ENCODE assay signal across 8 cellular contexts in the genomic region with DNA sequence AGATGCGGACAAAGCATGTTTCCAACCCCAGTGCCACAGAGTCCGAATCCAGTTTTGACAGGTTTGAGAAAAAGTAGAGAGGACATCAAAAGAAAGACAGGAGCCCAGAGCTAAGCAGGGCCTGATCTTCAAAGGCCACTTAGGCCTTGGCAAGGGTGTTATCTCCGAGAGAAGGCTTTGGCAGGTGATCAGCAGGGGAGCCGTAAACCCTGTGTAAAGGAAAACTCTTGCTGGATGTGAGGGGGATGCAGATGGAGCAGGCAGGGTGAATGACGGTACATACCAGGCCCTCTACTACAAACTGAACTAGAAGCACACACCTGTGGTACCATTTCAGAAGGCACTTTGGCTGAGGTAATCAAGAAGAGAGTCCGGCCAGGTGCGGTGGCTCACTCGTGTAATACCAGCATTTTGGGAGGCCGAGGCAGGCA. TPM values are rescaled to one million over a fixed set of nuclear protein-coding genes. Genes with fewer than 3 reads are reported as not detected.
DNase-seq lines count a peak whose midpoint lies in the region; ATAC-seq and TF ChIP-seq lines count a peak whose summit lies in the region.

No MANE protein-coding gene starts in this region.

- H3K27ac ChIP-seq in AG04450 (ENCODE audit: low read depth, low read length), result peak overlapping the region; percentile 94
- H3K27ac ChIP-seq in HUES6 (ENCODE audit: low read depth, low read length), result peak overlapping the region; percentile 98; the same call in 1 of the 2 replicates
- H3K27ac ChIP-seq in body of pancreas, result peak overlapping the region in 3 of 4 donors; percentile 98 to 99 (median 99)
- peak overlapping the region; percentile 97 for H3K27ac ChIP-seq in muscle layer of colon (ENCODE audit: low read depth, low read length)

- intact Hi-C loops in body of pancreas (cut with DNase I), result no loop called here

- DNase-seq in AG04450 (ENCODE audit: low read depth, low spot score) (no peak), body of pancreas (peak in 1 of 4 donors; percentile 44), ecto neural progenitor cell (ENCODE audit: low spot score) (no peak), SKM-1 treated with dmso at 0.1 percent for 144 hours (lab: John Stamatoyannopoulos, UW; ENCODE audit: unreplicated experiment) (no peak)

- peak overlapping the region; percentile 66 for H3K4me3 ChIP-seq in AG04450 (ENCODE audit: low read depth, low read length)
- H3K4me3 ChIP-seq in HUES6 (ENCODE audit: low read depth, low read length), result peak overlapping the region; percentile 90
- no peak overlapping the region for H3K4me3 ChIP-seq in body of pancreas
- peak overlapping the region in 1 of 2 donors; percentile 63 for H3K4me3 ChIP-seq in muscle layer of colon (ENCODE audit: low read depth in 1 of 2, low read length in 2 of 2)

- ATAC-seq in body of pancreas (no peak), GM21737 (IDR thresholded peaks at IDR 0.05; ENCODE audit: unreplicated experiment) (no peak), GM18511 (IDR thresholded peaks at IDR 0.05; ENCODE audit: unreplicated experiment) (no peak)

- 61 to 63% methylated on average over 9 of the region's 9 CpGs for WGBS in body of pancreas, 2 donors

- H3K36me3 ChIP-seq in HUES6 (ENCODE audit: control insufficient read depth, insufficient read depth, low read length) (peaks cover 28% of the 10 kb centered on the region), body of pancreas (replicated peaks in 1 of 2; ENCODE audit: insufficient read depth in 1 of 2, low read depth in 2 of 2) (peaks cover 0 to 10% of the 10 kb centered on the region in 2 donors), muscle layer of colon (ENCODE audit: insufficient read depth, low read length) (peaks cover 21% of the 10 kb centered on the region)

- TF ChIP-seq POLR2A in body of pancreas (IDR thresholded peaks at IDR 0.05), result no peak

- TF ChIP-seq CTCF in AG04450 (IDR thresholded peaks at IDR 0.05; ENCODE audit: low read depth, low read length) (no peak), body of pancreas (IDR thresholded peaks at IDR 0.05) (no peak)

- H3K27me3 ChIP-seq in AG04450 (ENCODE audit: control insufficient read depth, insufficient read depth, low read length), result no peaks in the 10 kb centered on the region
- no peaks in the 10 kb centered on the region for H3K27me3 ChIP-seq in HUES6 (ENCODE audit: control insufficient read depth, insufficient read depth, low read length)
- H3K27me3 ChIP-seq in body of pancreas, result no peaks in the 10 kb centered on the region
- no peaks in the 10 kb centered on the region for H3K27me3 ChIP-seq in muscle layer of colon (ENCODE audit: control insufficient read depth in 1 of 2, insufficient read depth in 2 of 2, low read length in 2 of 2)

- H3K9me3 ChIP-seq in AG04450 (ENCODE audit: control insufficient read depth, insufficient read depth, low read length), result peaks cover 4% of the 10 kb centered on the region; the same call in 1 of the 2 replicates
- H3K9me3 ChIP-seq in HUES6 (ENCODE audit: control insufficient read depth, insufficient read depth, low read depth, low read length), result no peaks in the 10 kb centered on the region
- no peaks in the 10 kb centered on the region for H3K9me3 ChIP-seq in body of pancreas
- H3K9me3 ChIP-seq in muscle layer of colon (ENCODE audit: low read length), result no peaks in the 10 kb centered on the region

- H3K9ac ChIP-seq in HUES6 (ENCODE audit: low read length), result peak overlapping the region; percentile 100
- peak overlapping the region; percentile 84 for H3K9ac ChIP-seq in muscle layer of colon (ENCODE audit: low read length)

- POLR2A ChIA-PET in AG04450 (lab: Yijun Ruan, JAX), result no interaction called here

- H3K4me1 ChIP-seq in HUES6 (ENCODE audit: control insufficient read depth, insufficient read depth, low read length) (peaks cover 31% of the 10 kb centered on the region), body of pancreas (peaks cover 31% of the 10 kb centered on the region), muscle layer of colon (ENCODE audit: insufficient read depth, low read length) (peaks cover 26% of the 10 kb centered on the region)

- CTCF ChIA-PET in AG04450 (lab: Charles Lee), result interaction anchor here (1.8 kb wide), 1 partner anchor 8 kb away, joined by 11 read pairs; no protein-coding TSS in a partner anchor

RNA-seq across cellular contexts. Expression of a gene that starts 1.4 kb away (rescaled TPM):
- polyA plus RNA-seq in AG04450 (2011; rRNA removed), result 341 and 383 TPM in 2 replicates
- polyA minus RNA-seq in AG04450 (2011; rRNA and poly(A)+ RNA removed), result 664 and 722 TPM in 2 replicates
- total RNA-seq in body of pancreas, result 100 to 1,000 TPM; 335 to 732 TPM

RNA-seq across cellular contexts. Expression of a gene that starts 56.0 kb away (rescaled TPM):
- not detected in 2 replicates for polyA plus RNA-seq in AG04450 (2011; rRNA removed)
- not detected in 2 replicates for polyA minus RNA-seq in AG04450 (2011; rRNA and poly(A)+ RNA removed)
- total RNA-seq in body of pancreas, result not detected

Comparison
In these comparisons a context has a peak if more than half of its experiments do, and no peak if none do; other contexts are left out.
1. H3K4me3 ChIP-seq: peak in AG04450 (single experiment) and HUES6 (single experiment); none in body of pancreas (0 of 2).
2. Peak in every context shown above with its lines, with median percentiles within 50 percentile points of each other: H3K27ac ChIP-seq.